Comparison of ENCODE assay signal across 9 cellular contexts in the genomic region with DNA sequence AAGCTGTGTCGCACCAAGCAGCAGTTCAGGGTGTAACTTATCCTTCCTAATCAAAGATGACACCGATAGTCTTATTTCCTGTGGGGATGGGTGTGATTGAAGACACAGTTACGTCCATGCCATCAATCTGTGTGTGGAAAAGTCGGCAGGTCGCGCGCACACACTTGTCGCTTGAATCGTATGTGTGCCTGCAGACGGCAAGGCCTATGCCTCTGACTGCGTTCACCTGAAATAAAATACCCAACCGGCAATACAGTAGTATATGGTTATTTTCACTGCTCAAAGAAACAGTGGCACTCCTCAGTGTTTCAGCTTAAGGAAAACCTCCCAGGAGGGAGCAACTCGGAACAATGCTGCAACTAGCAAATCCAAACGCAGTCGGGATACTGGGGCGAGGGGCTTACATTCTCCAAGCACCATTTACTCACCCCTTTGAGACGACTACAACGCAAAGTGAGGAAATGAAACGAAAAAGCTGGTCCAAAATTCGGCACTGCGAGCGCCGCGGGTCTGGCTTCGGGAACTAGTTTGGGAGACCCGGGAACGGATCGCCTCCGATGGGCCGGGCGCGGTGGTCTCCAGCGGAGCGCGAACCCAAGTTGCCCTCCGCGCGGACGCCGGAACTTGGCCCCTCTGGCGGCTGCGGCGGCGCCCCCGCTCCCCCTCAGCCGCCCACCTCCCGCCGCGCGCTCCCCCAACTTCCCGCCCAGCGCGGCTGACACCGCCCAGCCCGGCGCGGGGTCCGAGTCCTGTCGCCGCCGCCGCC. TPM values are rescaled to one million over a fixed set of nuclear protein-coding genes. Genes with fewer than 3 reads are reported as not detected.
DNase-seq lines count a peak whose midpoint lies in the region; ATAC-seq and TF ChIP-seq lines count a peak whose summit lies in the region.
"Had no signal": no experiment of that assay in that cellular context is flagged by ENCODE, and none has a peak within 500 bp of the region (broad histone marks: within the 10 kb centered on the region; RNA-seq: fewer than 3 reads in every experiment).

No MANE protein-coding gene starts in this region.

- peaks cover 21% of the 10 kb centered on the region; the same call in 1 of the 2 replicates for H3K4me1 ChIP-seq in HUES48 (ENCODE audit: control insufficient read depth, insufficient read depth, low read length)

- H3K27ac ChIP-seq in HUES48 (ENCODE audit: low read depth, low read length) (peak overlapping the region; percentile 93), VCaP (peak overlapping the region; percentile 65)

- no peak for TF ChIP-seq CTCF in VCaP (conservative IDR thresholded peaks at IDR 0.05)
- TF ChIP-seq CTCF in choroid plexus epithelial cell (conservative IDR thresholded peaks at IDR 0.05; ENCODE audit: low read depth, low read length), result no peak

- ATAC-seq in GM21423 (IDR thresholded peaks at IDR 0.05; ENCODE audit: unreplicated experiment) (peak; percentile 12), left lobe of liver (peak; percentile 29)

- peak overlapping the region; percentile 90 for H3K4me3 ChIP-seq in HUES48 (ENCODE audit: low read depth, low read length)
- H3K4me3 ChIP-seq in choroid plexus epithelial cell (ENCODE audit: low read depth, low read length), result peak overlapping the region; percentile 69

- H3K27me3 ChIP-seq in HUES48 (ENCODE audit: control insufficient read depth, insufficient read depth, low read length), result peaks cover 20% of the 10 kb centered on the region

- no peaks in the 10 kb centered on the region for H3K9me3 ChIP-seq in HUES48 (ENCODE audit: control insufficient read depth, insufficient read depth, low read length)

- peak overlapping the region; percentile 86 for H3K9ac ChIP-seq in HUES48 (ENCODE audit: low read depth, low read length)

- DNase-seq in D341Med (ENCODE audit: low spot score) (peak; percentile 66), choroid plexus epithelial cell (ENCODE audit: low read depth) (peak; percentile 47), left lobe of liver (ENCODE audit: low spot score) (peak; percentile 58), NCI-H524 treated with DMSO at 0.1 percent for 48 hours (lab: John Stamatoyannopoulos, UW) (no peak)
- DNase-seq in stimulated activated CD4-positive, alpha-beta T cell treated with anti-CD3 and anti-CD28 coated beads, Interleukin-4, amount 100 ng/mL, for 4 hours, result peak; percentile 21 to 42

- peaks cover 17% of the 10 kb centered on the region for H3K36me3 ChIP-seq in HUES48 (ENCODE audit: control insufficient read depth, insufficient read depth, low read length)

RNA-seq across cellular contexts. Expression of a gene that starts 0.7 kb away (rescaled TPM):
- 13.1 TPM for total RNA-seq in left lobe of liver

RNA-seq across cellular contexts. Expression of a gene that starts 20.5 kb away (rescaled TPM):
- total RNA-seq in left lobe of liver, result 0.65 TPM
- total RNA-seq: T-helper 2 cell treated with Interferon-gamma antibody and Interleukin-4, amounts not matched to agents 100 ng/mL and 5 ng/mL, for 36 hours had no signal
